ENCODE assay signal across 7 cellular contexts in the genomic region with DNA sequence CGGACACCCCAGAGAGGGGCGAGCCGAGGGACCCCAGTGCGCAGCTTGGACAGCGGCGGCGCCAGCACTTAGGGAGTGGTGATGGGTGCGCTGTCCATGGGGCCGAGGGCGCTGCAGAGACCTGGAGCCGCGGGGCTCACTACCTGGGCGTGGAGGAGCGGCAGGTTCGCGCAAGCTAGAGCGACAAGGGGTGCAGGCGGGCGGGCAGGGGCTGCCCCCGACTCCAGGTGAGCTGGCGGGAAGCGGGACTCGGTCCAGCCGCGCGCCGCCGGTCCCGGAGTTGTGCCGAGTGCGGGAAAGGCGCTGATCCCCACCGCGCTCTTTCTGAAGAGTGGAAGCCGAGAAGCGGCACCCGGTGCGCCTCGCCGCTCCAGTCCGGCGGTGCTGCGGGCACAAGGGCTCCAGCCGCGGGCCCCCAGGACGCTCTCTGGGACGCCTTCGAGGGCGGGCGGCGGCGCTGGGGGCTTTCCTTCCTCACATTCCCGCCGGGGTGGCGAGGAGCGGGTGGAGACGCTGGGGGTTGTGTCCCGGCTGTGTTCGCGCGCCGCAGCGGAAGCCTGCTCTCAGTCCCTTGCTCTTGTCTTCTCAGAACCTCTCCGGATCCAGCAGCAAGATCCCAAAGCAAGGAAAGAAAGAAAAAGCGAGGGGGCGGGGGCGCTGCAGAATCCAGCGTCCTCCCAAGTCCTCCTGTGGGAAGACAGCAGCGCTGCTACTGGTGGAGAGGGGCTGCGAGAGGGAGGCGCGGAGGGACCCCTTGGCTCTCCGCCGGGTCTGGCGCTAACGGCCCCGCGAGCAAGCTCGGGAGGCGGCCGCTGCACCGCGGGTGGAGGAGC. TPM values are rescaled to one million over a fixed set of nuclear protein-coding genes. Genes with fewer than 3 reads are reported as not detected.
DNase-seq lines count a peak whose midpoint lies in the region; ATAC-seq and TF ChIP-seq lines count a peak whose summit lies in the region.

A gene with protein sequence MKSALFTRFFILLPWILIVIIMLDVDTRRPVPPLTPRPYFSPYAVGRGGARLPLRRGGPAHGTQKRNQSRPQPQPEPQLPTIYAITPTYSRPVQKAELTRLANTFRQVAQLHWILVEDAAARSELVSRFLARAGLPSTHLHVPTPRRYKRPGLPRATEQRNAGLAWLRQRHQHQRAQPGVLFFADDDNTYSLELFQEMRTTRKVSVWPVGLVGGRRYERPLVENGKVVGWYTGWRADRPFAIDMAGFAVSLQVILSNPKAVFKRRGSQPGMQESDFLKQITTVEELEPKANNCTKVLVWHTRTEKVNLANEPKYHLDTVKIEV (minus strand): TSS at position 610 of the 833 bp plus-strand sequence. CDS start 631 bp downstream, outside the sequence.

- peaks cover 67% of the 10 kb centered on the region for H3K27me3 ChIP-seq in GM23338 (ENCODE audit: insufficient read depth)

- H3K4me1 ChIP-seq in GM23338 (ENCODE audit: insufficient read depth) = peaks cover 15% of the 10 kb centered on the region

- H3K9me2 ChIP-seq in GM23338 (ENCODE audit: insufficient read depth) = no peaks in the 10 kb centered on the region

- no peaks in the 10 kb centered on the region; the same call in 2 of the 3 replicates for H3K9me3 Mint-ChIP-seq in GM23338
- H3K9me3 Mint-ChIP-seq in stimulated activated naive CD8-positive, alpha-beta T cell treated with anti-CD3 and anti-CD28 coated beads, Interleukin-15, amount 100 ng/mL, for 72 hours = no peaks in the 10 kb centered on the region

- no peaks in the 10 kb centered on the region for H3F3A ChIP-seq in GM23338 (replicated peaks; ENCODE audit: low read depth)

- H3K27ac ChIP-seq in GM23338 (ENCODE audit: low read depth) = no peak within 1 kb of the TSS

- H3K4me3 ChIP-seq in GM12865 (ENCODE audit: low read depth, low read length) (peak within 1 kb of the TSS; percentile 11), GM23338 (peak within 1 kb of the TSS; percentile 82)

- H3K27ac Mint-ChIP-seq in GM23338 = no peak within 1 kb of the TSS
- peak within 1 kb of the TSS in 1 of 2 donors; percentile 12 for H3K27ac Mint-ChIP-seq in stimulated activated naive CD8-positive, alpha-beta T cell treated with anti-CD3 and anti-CD28 coated beads, Interleukin-15, amount 100 ng/mL, for 72 hours

- H3K4me3 Mint-ChIP-seq in GM23338 = peak within 1 kb of the TSS; percentile 77
- H3K4me3 Mint-ChIP-seq in stimulated activated naive CD8-positive, alpha-beta T cell treated with anti-CD3 and anti-CD28 coated beads, Interleukin-15, amount 100 ng/mL, for 72 hours = peak within 1 kb of the TSS; percentile 89 to 99

- no peaks in the 10 kb centered on the region for H3K36me3 ChIP-seq in GM23338 (ENCODE audit: insufficient read depth)

- no peaks in the 10 kb centered on the region for H4K20me1 ChIP-seq in GM23338 (replicated peaks; ENCODE audit: insufficient read depth)

- peaks cover 46% of the 10 kb centered on the region for H3K27me3 Mint-ChIP-seq in GM23338 (ENCODE audit: insufficient read depth, low read depth, poor library complexity)
- H3K27me3 Mint-ChIP-seq in stimulated activated naive CD8-positive, alpha-beta T cell treated with anti-CD3 and anti-CD28 coated beads, Interleukin-15, amount 100 ng/mL, for 72 hours = peaks cover 75% of the 10 kb centered on the region

- no peak for TF ChIP-seq CTCF in GM12865 (IDR thresholded peaks at IDR 0.05; ENCODE audit: insufficient read depth, low read depth, low read length, missing control alignments)
- no peak for TF ChIP-seq CTCF in GM23338 (conservative IDR thresholded peaks at IDR 0.05; ENCODE audit: low read depth in 2 of 2)

- no peaks in the 10 kb centered on the region for H3K79me2 ChIP-seq in GM23338 (replicated peaks; ENCODE audit: insufficient read depth)

- peak; percentile 44 for ATAC-seq in GM23338
- ATAC-seq in stimulated activated naive CD8-positive, alpha-beta T cell treated with anti-CD3 and anti-CD28 coated beads, Interleukin-15, amount 100 ng/mL, for 72 hours = peak; percentile 31

- H2AFZ ChIP-seq in GM23338 = peak within 1 kb of the TSS; percentile 99

- DNase-seq in GM12865 (ENCODE audit: low read depth) = peak; percentile 9
- DNase-seq in GM23338 (ENCODE audit: low spot score) = peak; percentile 66
- DNase-seq in NCI-H69 (lab: John Stamatoyannopoulos, UW) = peak; percentile 70
- DNase-seq in cerebellar cortex (ENCODE audit: low spot score) = peak; percentile 14
- DNase-seq in left kidney (ENCODE audit: low read depth, low spot score) = peak; percentile 81
- peak; percentile 15 to 20 for DNase-seq in stimulated activated naive CD8-positive, alpha-beta T cell treated with anti-CD3 and anti-CD28 coated beads, Interleukin-15, amount 100 ng/mL, for 72 hours
- no peak for DNase-seq in NCI-H2029 treated with DMSO at 0.1 percent for 48 hours (lab: John Stamatoyannopoulos, UW)

- H3K36me3 Mint-ChIP-seq in GM23338 (ENCODE audit: low read depth) = no peaks in the 10 kb centered on the region; the same call in 2 of the 3 replicates

- H3K4me1 Mint-ChIP-seq in GM23338 = peaks cover 29% of the 10 kb centered on the region
- H3K4me1 Mint-ChIP-seq in stimulated activated naive CD8-positive, alpha-beta T cell treated with anti-CD3 and anti-CD28 coated beads, Interleukin-15, amount 100 ng/mL, for 72 hours = peaks cover 32% of the 10 kb centered on the region

- H3K4me2 ChIP-seq in GM23338 = peak within 1 kb of the TSS; percentile 96

TF ChIP-seq in GM23338, 12 proteins besides CTCF, POLR2A, EP300 and RAD21:
- TF ChIP-seq CREB1 (CRISPR knock-in tag; IDR thresholded peaks at IDR 0.05; ENCODE audit: low read depth) (no peak), EZH2 (IDR thresholded peaks at IDR 0.05; ENCODE audit: low read depth, unreplicated experiment) (peak; percentile 47)

RNA-seq across cellular contexts. Expression of the gene that starts here (rescaled TPM):
- total RNA-seq in GM23338 (2014; rRNA removed; shearing (Covaris generic)) = 1.0 and 1.8 TPM in 2 replicates
- 0.92 and 1.7 TPM in 2 replicates for polyA plus RNA-seq in GM23338 (2016; fragmentation: Nextera tagmentation; extraction: Ambion mirVana)
